ENCODE assay signal across 8 cellular contexts in genomic region chr17:50421308-50422031, GRCh38. TPM values are rescaled to one million over a fixed set of nuclear protein-coding genes. Genes with fewer than 3 reads are reported as not detected.
A peak's percentile ranks its signal among the peaks of the same experiment; 100 is the strongest.
DNase-seq lines count a peak whose midpoint lies in the region; FAIRE-seq and TF ChIP-seq lines count a peak whose summit lies in the region.

No MANE protein-coding gene starts in this region.

- in situ Hi-C loops in ACHN (cut with HindIII; ENCODE audit: low pct_ligation_motif_present, low pct_unique_long_range_greater_than_20kb, low sequenced_read_pairs): no loop called here

- peak overlapping the region; percentile 57 for H3K27ac ChIP-seq in HL-60 (replicated peaks)
- H3K27ac ChIP-seq in SJCRH30: no peak overlapping the region

- H3K9me3 ChIP-seq in SJCRH30 (replicated peaks): no peaks in the 10 kb centered on the region

- no peak for TF ChIP-seq POLR2A in GM12891 (IDR thresholded peaks at IDR 0.05; ENCODE audit: low read depth, low read length)

- peaks cover 6% of the 10 kb centered on the region; the same call in 1 of the 2 replicates for H3K4me1 ChIP-seq in SJCRH30

- no peaks in the 10 kb centered on the region for H3K36me3 ChIP-seq in SJCRH30

- DNase-seq in ACHN (peak; percentile 41), HL-60 (ENCODE audit: low read depth in 1 of 2, low spot score in 1 of 2) (peak in 1 of 2 experiments; percentile 54), amniotic epithelial cell (ENCODE audit: low read depth) (peak; percentile 65), medulla oblongata (ENCODE audit: extremely low spot score) (peak; percentile 51), SJCRH30 (no peak), NCI-H1105 (lab: John Stamatoyannopoulos, UW) (no peak), GM12891 (ENCODE audit: insufficient read length, low spot score) (no peak), UCSD-AML1 (lab: John Stamatoyannopoulos, UW; ENCODE audit: unreplicated experiment) (no peak)

- TF ChIP-seq CTCF in HL-60 (IDR thresholded peaks at IDR 0.05; ENCODE audit: insufficient read depth, low read length): no peak

- FAIRE-seq in GM12891 (lab: Jason Lieb, UNC): no peak

- peak overlapping the region; percentile 7 for H3K4me3 ChIP-seq in HL-60 (replicated peaks; ENCODE audit: insufficient read depth, low read length)
- no peak overlapping the region for H3K4me3 ChIP-seq in SJCRH30

- H3K27me3 ChIP-seq in HL-60 (ENCODE audit: insufficient read depth, poor library complexity, severe bottlenecking): no peaks in the 10 kb centered on the region
- no peaks in the 10 kb centered on the region for H3K27me3 ChIP-seq in SJCRH30

TF ChIP-seq in GM12891, 5 proteins besides CTCF, POLR2A, EP300 and RAD21:
- TF ChIP-seq POLR2AphosphoS5 (IDR thresholded peaks at IDR 0.05; ENCODE audit: low read depth, low read length) (no peak), POU2F2 (IDR thresholded peaks at IDR 0.05; ENCODE audit: low read depth, low read length) (no peak), PAX5 (IDR thresholded peaks at IDR 0.05; ENCODE audit: insufficient read depth, low read length, severe bottlenecking) (no peak), TAF1 (IDR thresholded peaks at IDR 0.05; ENCODE audit: low read depth, low read length) (no peak), SPI1 (IDR thresholded peaks at IDR 0.05; ENCODE audit: low read depth, low read length) (no peak)

RNA-seq across cellular contexts. Expression of gene ACSF2, which starts 4.5 kb away (rescaled TPM):
- 6.3 and 6.7 TPM in 2 replicates for total RNA-seq in SJCRH30 (2014; rRNA removed; shearing (Covaris generic))
- polyA plus RNA-seq in GM12891 (2012; ENCODE audit: low read depth, missing spikeins): 13.0 TPM

RNA-seq across cellular contexts. Expression of gene LRRC59, which starts 24.1 kb away (rescaled TPM):
- total RNA-seq in SJCRH30 (2014; rRNA removed; shearing (Covaris generic)): 89.4 and 89.5 TPM in 2 replicates
- polyA plus RNA-seq in GM12891 (2012; ENCODE audit: low read depth, missing spikeins): 37.7 TPM

RNA-seq across cellular contexts. Expression of gene CHAD, which starts 47.2 kb away (rescaled TPM):
- total RNA-seq in SJCRH30 (2014; rRNA removed; shearing (Covaris generic)): not detected in 2 replicates
- polyA plus RNA-seq in GM12891 (2012; ENCODE audit: low read depth, missing spikeins): not detected

RNA-seq across cellular contexts. Expression of gene EME1, which starts 48.4 kb away (rescaled TPM):
- total RNA-seq in SJCRH30 (2014; rRNA removed; shearing (Covaris generic)): 18.4 and 20.8 TPM in 2 replicates
- 17.9 TPM for polyA plus RNA-seq in GM12891 (2012; ENCODE audit: low read depth, missing spikeins)

RNA-seq across cellular contexts. Expression of gene MRPL27, which starts 48.5 kb away (rescaled TPM):
- total RNA-seq in SJCRH30 (2014; rRNA removed; shearing (Covaris generic)): 43.8 and 44.4 TPM in 2 replicates
- 77.1 TPM for polyA plus RNA-seq in GM12891 (2012; ENCODE audit: low read depth, missing spikeins)

Comparison
In these comparisons a context has a peak if more than half of its experiments do, and no peak if none do; other contexts are left out.
1. DNase-seq: peak in ACHN (single experiment), amniotic epithelial cell (single experiment) and medulla oblongata (single experiment); none in SJCRH30 (0 of 2), NCI-H1105 (single experiment), GM12891 (single experiment) and UCSD-AML1 (single experiment).